Comparison of ENCODE assay signal across 30 cellular contexts in the genomic region with DNA sequence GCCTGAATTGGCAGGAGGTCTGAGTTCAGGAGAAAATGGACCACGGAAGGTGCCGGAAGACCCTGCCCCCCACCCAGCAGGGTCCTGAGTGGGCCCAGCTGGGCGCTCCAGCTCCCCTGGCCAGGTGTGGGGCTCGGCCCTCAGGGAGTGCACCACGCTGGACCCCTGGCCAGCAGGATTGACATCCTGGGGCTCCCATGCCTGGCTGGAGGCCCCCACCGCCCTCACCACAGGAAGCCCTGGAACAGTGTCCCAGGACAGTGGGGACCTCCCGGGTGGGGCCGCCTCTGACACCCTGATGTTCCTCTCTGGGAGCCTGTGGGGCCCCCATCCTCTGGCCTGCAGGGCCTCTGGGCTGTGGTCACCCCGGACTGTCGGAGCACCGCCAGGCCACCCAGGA. TPM values are rescaled to one million over a fixed set of nuclear protein-coding genes. Genes with fewer than 3 reads are reported as not detected.
"Had no signal": no experiment of that assay in that cellular context is flagged by ENCODE, and none has a peak within 500 bp of the region (broad histone marks: within the 10 kb centered on the region; RNA-seq: fewer than 3 reads in every experiment).

No MANE protein-coding gene starts in this region.

- H3K9me3 Mint-ChIP-seq: naive thymus-derived CD4-positive, alpha-beta T cell; natural killer cell; nephron; neural progenitor cell; stimulated activated effector memory CD8-positive, alpha-beta T cell treated with anti-CD3 and anti-CD28 coated beads, Interleukin-12 subunit alpha, Interleukin-12 subunit beta, amount 100 ng/mL, for 72 hours; stimulated activated naive B cell treated with anti-CD40 and anti-IgM and Interleukin-4, amounts not matched to agents 10 μg/mL and 1 μg/mL and 100 μg/mL, for 72 hours; stimulated activated naive CD8-positive, alpha-beta T cell treated with anti-CD3 and anti-CD28 coated beads, Interleukin-15, Interleukin-2, amounts not matched to agents 100 ng/mL and 50 ng/mL, for 24 hours had no signal

- H3K36me3 ChIP-seq: neural progenitor cell, neutrophil, pancreas, spleen, stomach, thoracic aorta, thyroid gland, tibial nerve, upper lobe of left lung, vagina had no signal

- H3K4me3 Mint-ChIP-seq: naive thymus-derived CD4-positive, alpha-beta T cell; natural killer cell; nephron; neural progenitor cell; stimulated activated effector memory CD8-positive, alpha-beta T cell treated with anti-CD3 and anti-CD28 coated beads, Interleukin-12 subunit alpha, Interleukin-12 subunit beta, amount 100 ng/mL, for 72 hours; stimulated activated naive B cell treated with anti-CD40 and anti-IgM and Interleukin-4, amounts not matched to agents 10 μg/mL and 1 μg/mL and 100 μg/mL, for 72 hours; stimulated activated naive CD8-positive, alpha-beta T cell treated with anti-CD3 and anti-CD28 coated beads, Interleukin-15, Interleukin-2, amounts not matched to agents 100 ng/mL and 50 ng/mL, for 24 hours had no signal

- H3K27me3 Mint-ChIP-seq: progenitor cell of endocrine pancreas; stimulated activated naive CD8-positive, alpha-beta T cell treated with anti-CD3 and anti-CD28 coated beads, Interleukin-15, Interleukin-2, amounts not matched to agents 100 ng/mL and 50 ng/mL, for 24 hours had no signal

- H3K4me2 ChIP-seq: neural progenitor cell, smooth muscle cell had no signal

- DNase-seq: natural killer cell; pancreas; psoas muscle; right cardiac atrium; spleen; stimulated activated naive B cell treated with anti-CD40 and anti-IgM and Interleukin-4, amounts not matched to agents 10 μg/mL and 1 μg/mL and 100 μg/mL, for 72 hours; thyroid gland; trophoblast cell had no signal

- H3K4me1 ChIP-seq: pancreas, psoas muscle, thyroid gland, upper lobe of left lung, vagina had no signal

- H3K4me3 ChIP-seq: neural progenitor cell, pancreas, psoas muscle, skin epidermis, smooth muscle cell, spleen, stomach, thoracic aorta, thyroid gland, tibial nerve, upper lobe of left lung, vagina had no signal

- H3K27ac Mint-ChIP-seq: naive thymus-derived CD4-positive, alpha-beta T cell; natural killer cell; nephron; neural progenitor cell; progenitor cell of endocrine pancreas; stimulated activated effector memory CD8-positive, alpha-beta T cell treated with anti-CD3 and anti-CD28 coated beads, Interleukin-12 subunit alpha, Interleukin-12 subunit beta, amount 100 ng/mL, for 72 hours; stimulated activated naive B cell treated with anti-CD40 and anti-IgM and Interleukin-4, amounts not matched to agents 10 μg/mL and 1 μg/mL and 100 μg/mL, for 72 hours; stimulated activated naive CD8-positive, alpha-beta T cell treated with anti-CD3 and anti-CD28 coated beads, Interleukin-15, Interleukin-2, amounts not matched to agents 100 ng/mL and 50 ng/mL, for 24 hours had no signal

- H3K27ac ChIP-seq: neural progenitor cell, neutrophil, pancreas, psoas muscle, skin epidermis, spleen, stomach, thoracic aorta, thyroid gland, tibial nerve, upper lobe of left lung, vagina had no signal

- H3K9me3 ChIP-seq: neutrophil, pancreas, psoas muscle, spleen, stomach, thoracic aorta, thyroid gland, tibial nerve, upper lobe of left lung, vagina had no signal

- H2AFZ ChIP-seq: neural progenitor cell had no signal

- H3K27me3 ChIP-seq: neural progenitor cell, pancreas, thyroid gland, upper lobe of left lung, vagina had no signal

- H3K4me1 Mint-ChIP-seq: natural killer cell; nephron; stimulated activated effector memory CD8-positive, alpha-beta T cell treated with anti-CD3 and anti-CD28 coated beads, Interleukin-12 subunit alpha, Interleukin-12 subunit beta, amount 100 ng/mL, for 72 hours; stimulated activated naive B cell treated with anti-CD40 and anti-IgM and Interleukin-4, amounts not matched to agents 10 μg/mL and 1 μg/mL and 100 μg/mL, for 72 hours had no signal

- ATAC-seq: natural killer cell; psoas muscle; right cardiac atrium; sciatic nerve; stimulated activated effector memory CD8-positive, alpha-beta T cell treated with anti-CD3 and anti-CD28 coated beads, Interleukin-12 subunit alpha, Interleukin-12 subunit beta, amount 100 ng/mL, for 72 hours had no signal

- H3K9ac ChIP-seq: neural progenitor cell had no signal

RNA-seq across cellular contexts. Expression of gene C1QTNF8, which starts 28.8 kb away (rescaled TPM):
- total RNA-seq: naive thymus-derived CD4-positive, alpha-beta T cell; natural killer cell; omental fat pad; osteocyte; pancreas; progenitor cell of endocrine pancreas; psoas muscle; renal cortical epithelial cell; sciatic nerve; smooth muscle cell; spleen; stomach; subcutaneous adipose tissue; thyroid gland; tibial nerve; ureter; vagina had no signal
- polyA plus RNA-seq: naive thymus-derived CD4-positive, alpha-beta T cell; psoas muscle; smooth muscle cell; spleen; stomach had no signal

RNA-seq across cellular contexts. Expression of gene SSTR5, which starts 52.2 kb away (rescaled TPM):
- total RNA-seq: naive thymus-derived CD4-positive, alpha-beta T cell; natural killer cell; osteocyte; sciatic nerve; smooth muscle cell; spleen; stomach; subcutaneous adipose tissue; temporal lobe; thyroid gland; tibial nerve; upper lobe of left lung had no signal
- polyA plus RNA-seq: naive thymus-derived CD4-positive, alpha-beta T cell; neural cell; smooth muscle cell; spleen had no signal
